In the genomic region with DNA sequence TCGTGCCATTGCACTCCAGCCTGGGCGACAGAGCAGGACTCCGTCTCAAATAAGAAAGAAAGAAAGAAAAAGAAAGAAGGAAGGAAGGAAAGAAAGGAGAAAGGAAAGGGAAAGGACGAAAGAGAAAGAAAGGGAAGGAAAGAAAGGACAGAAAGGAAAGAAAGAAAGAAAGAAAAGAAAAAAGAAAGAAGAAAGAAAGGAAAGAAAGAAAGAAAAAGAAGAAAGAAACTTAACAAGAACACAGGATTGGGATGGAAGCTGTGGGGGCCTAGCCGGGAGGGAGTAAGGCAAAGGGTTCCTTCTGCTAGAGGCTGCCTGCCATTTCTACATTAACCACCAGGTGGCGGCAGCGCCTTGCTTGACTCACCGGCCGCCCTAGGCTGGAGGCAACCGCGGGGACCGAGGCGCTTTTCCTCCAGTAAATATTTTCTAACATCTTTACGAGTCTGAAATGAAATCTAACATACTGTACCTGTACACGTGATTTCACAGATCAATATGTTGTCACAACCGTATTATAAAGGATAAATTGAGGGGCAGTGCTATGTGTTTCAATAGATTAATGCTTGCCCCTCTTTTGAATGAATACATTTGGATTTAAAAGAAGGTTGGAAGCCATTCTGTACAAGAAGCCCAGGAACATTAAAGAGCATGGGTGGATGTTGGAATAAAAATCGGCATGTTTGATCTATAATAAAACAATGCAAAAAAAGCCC, we compare ENCODE assay signal across 9 cellular contexts. TPM values are rescaled to one million over a fixed set of nuclear protein-coding genes. Genes with fewer than 3 reads are reported as not detected.
DNase-seq lines count a peak whose midpoint lies in the region; FAIRE-seq and TF ChIP-seq lines count a peak whose summit lies in the region.
"Had no signal": no experiment of that assay in that cellular context is flagged by ENCODE, and none has a peak within 500 bp of the region (broad histone marks: within the 10 kb centered on the region; RNA-seq: fewer than 3 reads in every experiment).

No MANE protein-coding gene starts in this region.

- DNase-seq in DMS 273 (lab: John Stamatoyannopoulos, UW; ENCODE audit: unreplicated experiment) (peak; percentile 95), OCI-LY7 (ENCODE audit: low spot score) (peak; percentile 86), H1 (ENCODE audit: low read depth in 1 of 2, low spot score in 2 of 2) (peak in 1 of 2 experiments; percentile 98), mesothelial cell of epicardium (ENCODE audit: low spot score in 2 of 2, unreplicated experiment in 2 of 2) (peak; percentile 80 to 96), NCI-H1048 (lab: John Stamatoyannopoulos, UW) (no peak)
- DNase-seq in activated CD8-positive, alpha-beta memory T cell treated with anti-CD3 and anti-CD28 coated beads, Interleukin-2, amount 50 U/mL, for 4 hours, result peak; percentile 94
- DNase-seq in stimulated activated CD8-positive, alpha-beta memory T cell treated with anti-CD3 and anti-CD28 coated beads, Interleukin-2, amount 100 ng/mL, for 48 hours (ENCODE audit: low read depth in 2 of 2), result peak; percentile 82 to 89

- peaks cover 6% of the 10 kb centered on the region for H3K36me3 Mint-ChIP-seq in mesothelial cell of epicardium

- H3K79me1 ChIP-seq in H1 (ENCODE audit: low read depth, low read length), result no peaks in the 10 kb centered on the region

- H3K79me2 ChIP-seq in OCI-LY7 (ENCODE audit: insufficient read depth, low read depth, low read length), result no peaks in the 10 kb centered on the region
- no peaks in the 10 kb centered on the region for H3K79me2 ChIP-seq in H1 (ENCODE audit: control insufficient read depth in 1 of 2, insufficient read depth in 2 of 2, low read length in 2 of 2)

- H4K20me1 ChIP-seq in OCI-LY7 (ENCODE audit: insufficient read depth, low read length) (no peaks in the 10 kb centered on the region), H1 (replicated peaks in 1 of 2; ENCODE audit: control insufficient read depth in 1 of 2, insufficient read depth in 2 of 2, low read length in 2 of 2) (peaks cover 0 to 6% of the 10 kb centered on the region in 2 experiments)

- H3K36me3 ChIP-seq in HUES64 (ENCODE audit: insufficient read depth, low read length) (no peaks in the 10 kb centered on the region), OCI-LY7 (ENCODE audit: insufficient read depth, low read length) (no peaks in the 10 kb centered on the region), H1 (ENCODE audit: control insufficient read depth in 2 of 4, insufficient read depth in 4 of 4, low read length in 3 of 4) (no peaks in the 10 kb centered on the region)

- H2AFZ ChIP-seq in OCI-LY7 (ENCODE audit: low read length) (peak overlapping the region; percentile 53; the same call in 1 of the 2 replicates), H1 (ENCODE audit: low read length) (no peak overlapping the region)

- intact Hi-C loops in OCI-LY7 (cut with micrococcal nuclease; ENCODE audit: unreplicated experiment), result loop anchor here (1.0 to 5.0 kb wide), 4 partner anchors 59 to 202 kb away; a partner anchor contains a TSS

- H3K27me3 Mint-ChIP-seq in mesothelial cell of epicardium (ENCODE audit: low read depth), result peaks cover 14% of the 10 kb centered on the region

- no TSS peak for BruUV-seq in OCI-LY7 (replicated peaks; lab: Mats Ljungman, UMichigan)

- POLR2A ChIA-PET in OCI-LY7 (lab: Charles Lee) (interaction anchor here (0.8 to 1.0 kb wide), 2 partner anchors 51 to 138 kb away, joined by 3 to 6 read pairs; no protein-coding TSS in a partner anchor), H1 (lab: Charles Lee; ENCODE audit: partially characterized antibody) (interaction anchor here (1.0 to 27.8 kb wide), 5 partner anchors 30 to 174 kb away, joined by 3 to 570 read pairs (median 4); a partner anchor contains a TSS)

- H3K9me3 ChIP-seq in HUES64 (ENCODE audit: insufficient read depth, low read depth, low read length), result no peaks in the 10 kb centered on the region
- H3K9me3 ChIP-seq in OCI-LY7 (ENCODE audit: low read length), result no peaks in the 10 kb centered on the region
- H3K9me3 ChIP-seq in H1 (ENCODE audit: insufficient read depth in 2 of 2, low read depth in 1 of 2, low read length in 1 of 2), result no peaks in the 10 kb centered on the region

- H3K4me2 ChIP-seq in OCI-LY7 (ENCODE audit: low read length), result peak overlapping the region; percentile 46
- H3K4me2 ChIP-seq in H1 (ENCODE audit: insufficient read depth in 1 of 2, low read depth in 2 of 2, low read length in 2 of 2), result no peak overlapping the region

- no peak overlapping the region for H4K8ac ChIP-seq in H1 (ENCODE audit: extremely low read depth, insufficient read depth, low read length)

- TF ChIP-seq POLR2A in H1 (IDR thresholded peaks at IDR 0.05; ENCODE audit: control extremely low read depth in 1 of 2, low read depth in 2 of 2, low read length in 2 of 2), result no peak

- H3K56ac ChIP-seq in H1 (replicated peaks; ENCODE audit: insufficient read length, low read depth, low read length), result no peak overlapping the region

- peak overlapping the region; percentile 66 for H3K27ac Mint-ChIP-seq in mesothelial cell of epicardium

- H2BK15ac ChIP-seq in H1 (ENCODE audit: low read length), result no peak overlapping the region

- H4K91ac ChIP-seq in H1 (replicated peaks; ENCODE audit: insufficient read length, low read length), result no peak overlapping the region

- no peaks in the 10 kb centered on the region for H3K9me2 ChIP-seq in OCI-LY7 (ENCODE audit: insufficient read depth, low read length)

- H3K4me3 Mint-ChIP-seq in mesothelial cell of epicardium, result peak overlapping the region; percentile 23

- peaks cover 29% of the 10 kb centered on the region for H3K27me3 ChIP-seq in HUES64 (ENCODE audit: insufficient read depth, low read length)
- peaks cover 7 to 17% (median 14%) of the 10 kb centered on the region in 4 experiments for H3K27me3 ChIP-seq in H1 (replicated peaks in 1 of 4; ENCODE audit: control insufficient read depth in 3 of 4, extremely low read depth in 1 of 4, insufficient read depth in 3 of 4, low read length in 3 of 4)

- H3K4me3 ChIP-seq in HUES64 (ENCODE audit: low read length) (peak overlapping the region; percentile 9; the same call in 1 of the 2 replicates), OCI-LY7 (ENCODE audit: low read depth, low read length, poor library complexity, severe bottlenecking) (no peak overlapping the region), H1 (ENCODE audit: extremely low read depth in 1 of 4, insufficient read depth in 2 of 4, low read depth in 3 of 4, low read length in 4 of 4) (peak overlapping the region in 1 of 4 experiments; percentile 11; a peak in 1 of 8 replicates)

- no peak overlapping the region for H3K4ac ChIP-seq in H1 (replicated peaks; ENCODE audit: insufficient read length, low read depth, low read length)

- peak; percentile 96 to 97 for TF ChIP-seq RAD21 in H1 (IDR thresholded peaks at IDR 0.05 in 1 of 2, conservative IDR thresholded peaks at IDR 0.05 in 1 of 2; ENCODE audit: low read depth in 2 of 2, low read length in 2 of 2)

- CTCF ChIA-PET in OCI-LY7 (lab: Charles Lee; ENCODE audit: unreplicated experiment) (interaction anchor here (0.8 kb wide), 1 partner anchor 175 kb away, joined by 6 read pairs; no protein-coding TSS in a partner anchor), H1 (lab: Charles Lee; ENCODE audit: partially characterized antibody) (interaction anchor here (0.5 to 30.8 kb wide), 24 partner anchors 8 to 658 kb away, joined by 3 to 1198 read pairs (median 6); a partner anchor contains a TSS)

- no peak overlapping the region for H4K5ac ChIP-seq in H1 (ENCODE audit: insufficient read length, low read depth, low read length)

- H2BK20ac ChIP-seq in H1 (ENCODE audit: low read length), result no peak overlapping the region

- peak; percentile 94 for TF ChIP-seq CTCF in OCI-LY7 (conservative IDR thresholded peaks at IDR 0.05; ENCODE audit: low read length)
- peak; percentile 90 to 96 (median 93) for TF ChIP-seq CTCF in H1 (IDR thresholded peaks at IDR 0.05; ENCODE audit: control extremely low read depth in 1 of 3, insufficient read depth in 1 of 3, low read depth in 1 of 3, low read length in 3 of 3)
- TF ChIP-seq CTCF in mesothelial cell of epicardium (IDR thresholded peaks at IDR 0.05; ENCODE audit: unreplicated experiment), result peak; percentile 98

- H3K4me1 ChIP-seq in HUES64 (ENCODE audit: insufficient read depth, low read length), result peaks cover 14% of the 10 kb centered on the region; the same call in 1 of the 2 replicates
- H3K4me1 ChIP-seq in OCI-LY7 (ENCODE audit: insufficient read depth, low read length, poor library complexity, severe bottlenecking), result peaks cover 4% of the 10 kb centered on the region
- H3K4me1 ChIP-seq in H1 (replicated peaks in 1 of 4; ENCODE audit: control insufficient read depth in 3 of 4, insufficient read depth in 4 of 4, low read length in 3 of 4), result peaks cover 6 to 32% (median 17%) of the 10 kb centered on the region in 4 experiments

- peaks cover 5% of the 10 kb centered on the region; the same call in 1 of the 2 replicates for H3K23me2 ChIP-seq in H1 (ENCODE audit: low read depth, low read length)

- H3K23ac ChIP-seq in H1 (ENCODE audit: insufficient read length), result no peak overlapping the region

- no peak overlapping the region for H3K14ac ChIP-seq in H1 (ENCODE audit: insufficient read length)

- H2BK12ac ChIP-seq in H1 (ENCODE audit: low read depth, low read length), result no peak overlapping the region

- TF ChIP-seq EP300 in H1 (IDR thresholded peaks at IDR 0.05; ENCODE audit: borderline replicate concordance in 1 of 2, low read depth in 2 of 2, low read length in 2 of 2), result no peak

- peaks cover 26% of the 10 kb centered on the region for H3K4me1 Mint-ChIP-seq in mesothelial cell of epicardium

- H2BK5ac ChIP-seq in H1 (ENCODE audit: low read depth, low read length), result no peak overlapping the region

- H3K9ac ChIP-seq in HUES64 (ENCODE audit: low read depth, low read length), result no peak overlapping the region
- H3K9ac ChIP-seq in H1 (replicated peaks in 1 of 4; ENCODE audit: extremely low read depth in 1 of 4, low read depth in 3 of 4, low read length in 3 of 4), result no peak overlapping the region

- no peak overlapping the region for H2AK5ac ChIP-seq in H1 (ENCODE audit: low read depth, low read length)

- H3K9me3 Mint-ChIP-seq in mesothelial cell of epicardium, result no peaks in the 10 kb centered on the region

- WGBS in HUES64, result 23% methylated on average over 16 of the region's 17 CpGs
- WGBS in H1 (ENCODE audit: extremely low coverage in 1 of 2, insufficient coverage in 1 of 2, insufficient read length in 1 of 2, insufficient replicate concordance in 2 of 2, low coverage in 1 of 2, low lambda C conversion rate in 2 of 2, missing lambda C conversion rate in 1 of 2), 2 experiments, result 19% methylated on average over 17 of the region's 17 CpGs; no CpG with 5 or more reads in 1 of the 2 experiments

- FAIRE-seq in H1 (lab: Jason Lieb, UNC), result peak; percentile 32

- H3K18ac ChIP-seq in H1 (ENCODE audit: extremely low read depth, low read length), result no peak overlapping the region

- H3K27ac ChIP-seq in HUES64 (ENCODE audit: low read depth, low read length) (no peak overlapping the region), OCI-LY7 (ENCODE audit: low read depth, low read length, poor library complexity, severe bottlenecking) (no peak overlapping the region), H1 (ENCODE audit: low read depth, low read length) (no peak overlapping the region)
- H3K27ac ChIP-seq: epithelial cell of prostate had no signal

- no peak overlapping the region for H2BK120ac ChIP-seq in H1 (replicated peaks; ENCODE audit: low read depth, low read length)

RNA-seq across cellular contexts. Expression of a gene that starts 6.1 kb away (rescaled TPM):
- not detected for polyA plus RNA-seq in HUES64 (2013, experiment 1 of 2)
- polyA plus RNA-seq in HUES64 (2013, experiment 2 of 2), result not detected
- not detected in 2 replicates for total RNA-seq in OCI-LY7 (2014; rRNA removed; shearing (Covaris generic))
- not detected in 2 replicates for total RNA-seq in OCI-LY7 (2022)
- 1.4 and 1.9 TPM in 2 replicates for total RNA-seq in H1 (2021; fragmentation: NEBNext Ultra II Directional; extraction: Animal tissue kit (Norgen Biotek cat#: 25700))
- 0.53 and 0.58 TPM in 2 replicates for polyA plus RNA-seq in H1 (2011; rRNA removed)
- 0.66 TPM for polyA plus RNA-seq in H1 (2011; cell fraction: cytosol; rRNA removed)
- 0.90 TPM for polyA plus RNA-seq in H1 (2011; cell fraction: nucleus; rRNA removed)
- 0.25 TPM in 1 of 4 replicates, not detected in the others for polyA plus RNA-seq in H1 (2012, experiment 1 of 2)
- not detected for polyA plus RNA-seq in H1 (2012, experiment 2 of 2)
- polyA plus RNA-seq in H1 (2013, experiment 1 of 2), result 0.43 TPM
- 0.29 TPM for polyA plus RNA-seq in H1 (2013, experiment 2 of 2)
- not detected in 2 replicates for polyA minus RNA-seq in H1 (2011; rRNA and poly(A)+ RNA removed)
- polyA minus RNA-seq in H1 (2011; cell fraction: cytosol; rRNA and poly(A)+ RNA removed), result 3.2 TPM
- 1.3 TPM for polyA minus RNA-seq in H1 (2011; cell fraction: nucleus; rRNA and poly(A)+ RNA removed)
- total RNA-seq in mesothelial cell of epicardium, result 0.27 TPM in 1 of 3 replicates, not detected in the others

RNA-seq across cellular contexts. Expression of a gene that starts 49.5 kb away (rescaled TPM):
- 15.4 TPM for polyA plus RNA-seq in HUES64 (2013, experiment 1 of 2)
- 20.9 TPM for polyA plus RNA-seq in HUES64 (2013, experiment 2 of 2)
- 3.1 and 5.7 TPM in 2 replicates for total RNA-seq in OCI-LY7 (2014; rRNA removed; shearing (Covaris generic))
- total RNA-seq in OCI-LY7 (2022) (8.0 and 8.6 TPM in 2 replicates), mesothelial cell of epicardium (74.0 to 80.8 TPM (median 79.6 TPM) in 3 replicates)
- 13.4 and 16.5 TPM in 2 replicates for total RNA-seq in H1 (2021; fragmentation: NEBNext Ultra II Directional; extraction: Animal tissue kit (Norgen Biotek cat#: 25700))
- polyA plus RNA-seq in H1 (2011; rRNA removed), result 4.4 and 7.8 TPM in 2 replicates
- polyA plus RNA-seq in H1 (2011; cell fraction: cytosol; rRNA removed), result 2.5 TPM
- 6.9 TPM for polyA plus RNA-seq in H1 (2011; cell fraction: nucleus; rRNA removed)
- polyA plus RNA-seq in H1 (2012, experiment 1 of 2), result 12.6 to 17.5 TPM (median 16.0 TPM) in 4 replicates
- polyA plus RNA-seq in H1 (2012, experiment 2 of 2), result 13.9 TPM
- polyA plus RNA-seq in H1 (2013, experiment 1 of 2), result 11.2 TPM
- polyA plus RNA-seq in H1 (2013, experiment 2 of 2), result 11.1 TPM
- 2.9 and 6.4 TPM in 2 replicates for polyA minus RNA-seq in H1 (2011; rRNA and poly(A)+ RNA removed)
- polyA minus RNA-seq in H1 (2011; cell fraction: cytosol; rRNA and poly(A)+ RNA removed), result 8.4 TPM
- polyA minus RNA-seq in H1 (2011; cell fraction: nucleus; rRNA and poly(A)+ RNA removed), result 6.2 TPM

RNA-seq across cellular contexts. Expression of a gene that starts 59.2 kb away (rescaled TPM):
- 194 TPM for polyA plus RNA-seq in HUES64 (2013, experiment 1 of 2)
- 217 TPM for polyA plus RNA-seq in HUES64 (2013, experiment 2 of 2)
- 293 and 303 TPM in 2 replicates for total RNA-seq in OCI-LY7 (2014; rRNA removed; shearing (Covaris generic))
- total RNA-seq in OCI-LY7 (2022) (340 and 442 TPM in 2 replicates), mesothelial cell of epicardium (79.4 to 91.0 TPM (median 85.3 TPM) in 3 replicates)
- total RNA-seq in H1 (2021; fragmentation: NEBNext Ultra II Directional; extraction: Animal tissue kit (Norgen Biotek cat#: 25700)), result 276 and 291 TPM in 2 replicates
- polyA plus RNA-seq in H1 (2011; rRNA removed), result 40.6 and 83.1 TPM in 2 replicates
- polyA plus RNA-seq in H1 (2011; cell fraction: cytosol; rRNA removed), result 99.6 TPM
- polyA plus RNA-seq in H1 (2011; cell fraction: nucleus; rRNA removed), result 30.5 TPM
- 83.9 to 176 TPM (median 103 TPM) in 4 replicates for polyA plus RNA-seq in H1 (2012, experiment 1 of 2)
- 14.8 TPM for polyA plus RNA-seq in H1 (2012, experiment 2 of 2)
- polyA plus RNA-seq in H1 (2013, experiment 1 of 2), result 148 TPM
- polyA plus RNA-seq in H1 (2013, experiment 2 of 2), result 143 TPM
- 77.8 and 118 TPM in 2 replicates for polyA minus RNA-seq in H1 (2011; rRNA and poly(A)+ RNA removed)
- 70.7 TPM for polyA minus RNA-seq in H1 (2011; cell fraction: cytosol; rRNA and poly(A)+ RNA removed)
- polyA minus RNA-seq in H1 (2011; cell fraction: nucleus; rRNA and poly(A)+ RNA removed), result 82.3 TPM
